6 cellular contexts compared by ENCODE assay signal in genomic region chrX:7480721-7481120, GRCh38.
"Had no signal": no experiment of that assay in that cellular context is flagged by ENCODE, and none has a peak within 500 bp of the region (broad histone marks: within the 10 kb centered on the region; RNA-seq: fewer than 3 reads in every experiment).

No MANE protein-coding gene starts in this region.

- H3K27ac ChIP-seq: HL-60 had no signal

- H3K27ac Mint-ChIP-seq: IgD-negative memory B cell had no signal

- H3K4me3 Mint-ChIP-seq: IgD-negative memory B cell had no signal

- H3K27me3 Mint-ChIP-seq: IgD-negative memory B cell had no signal

- ATAC-seq: HepG2, K562 had no signal

- H3K4me1 Mint-ChIP-seq: IgD-negative memory B cell had no signal

- H3K36me3 Mint-ChIP-seq: IgD-negative memory B cell had no signal

- H3K4me3 ChIP-seq: K562 had no signal

- DNase-seq: IMR-90, KBM-7 had no signal
